Comparison of ENCODE assay signal across 10 cellular contexts in the genomic region with DNA sequence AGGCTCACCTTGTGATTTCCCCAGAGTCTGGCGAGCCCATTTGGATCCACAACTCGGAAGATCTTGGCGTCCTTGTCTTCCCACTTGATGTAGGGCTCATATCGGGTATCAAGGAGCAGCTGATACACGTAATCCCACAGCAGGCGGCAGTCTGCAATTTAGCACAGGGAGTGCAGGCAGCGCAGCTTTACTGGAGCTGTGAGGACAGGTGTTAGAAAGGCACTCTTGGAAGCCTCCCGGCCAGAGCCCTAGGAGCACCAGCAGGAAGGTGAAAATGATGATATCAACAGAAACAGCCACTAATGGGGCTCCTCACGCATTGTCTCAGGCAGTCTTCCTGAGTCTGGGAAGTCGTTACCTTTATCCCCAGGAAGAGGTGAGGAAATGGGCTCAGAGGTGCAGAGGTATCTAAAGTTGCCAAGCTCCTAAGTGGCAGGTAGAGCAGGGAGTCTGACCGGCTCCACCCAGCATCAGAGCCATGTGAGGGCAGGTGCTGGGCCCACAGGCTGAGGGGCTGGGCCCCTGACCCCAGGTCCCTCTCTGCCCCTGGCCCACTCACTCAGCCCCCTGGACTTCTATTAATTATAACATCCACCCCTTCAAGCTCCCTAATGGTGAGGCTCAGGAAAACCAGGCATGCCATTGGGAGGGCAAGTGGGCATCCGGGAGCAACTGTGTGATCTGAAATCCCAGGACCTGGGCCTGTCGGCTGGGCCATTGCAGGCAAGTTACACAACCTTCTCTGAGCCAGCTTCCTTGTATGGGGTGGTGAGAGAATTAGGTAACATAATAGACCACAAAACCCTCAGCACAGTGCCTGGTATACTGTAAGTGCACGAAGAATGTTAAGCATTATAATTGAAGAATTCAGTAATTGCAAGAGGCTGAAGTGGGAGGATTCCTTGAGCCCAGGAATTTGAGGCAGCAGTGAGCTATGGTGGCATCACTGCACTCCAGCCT. TPM values are rescaled to one million over a fixed set of nuclear protein-coding genes. Genes with fewer than 3 reads are reported as not detected.
DNase-seq lines count a peak whose midpoint lies in the region; ATAC-seq and TF ChIP-seq lines count a peak whose summit lies in the region.
"Had no signal": no experiment of that assay in that cellular context is flagged by ENCODE, and none has a peak within 500 bp of the region (broad histone marks: within the 10 kb centered on the region; RNA-seq: fewer than 3 reads in every experiment).

No MANE protein-coding gene starts in this region.

- TF ChIP-seq CTCF in mammary epithelial cell (conservative IDR thresholded peaks at IDR 0.05 in 1 of 2, IDR thresholded peaks at IDR 0.05 in 1 of 2; ENCODE audit: extremely low read depth in 1 of 2, insufficient read depth in 1 of 2, low read depth in 1 of 2, low read length in 2 of 2) (no peak), osteoblast (IDR thresholded peaks at IDR 0.05; ENCODE audit: extremely low read depth, low read depth, low read length) (no peak), left ventricle myocardium inferior (IDR thresholded peaks at IDR 0.05; ENCODE audit: borderline replicate concordance) (no peak)

- H3K9ac ChIP-seq in mammary epithelial cell (ENCODE audit: insufficient read depth, low read length): no peak overlapping the region

- H2AFZ ChIP-seq in mammary epithelial cell (ENCODE audit: low read depth, low read length): no peak overlapping the region
- no peak overlapping the region for H2AFZ ChIP-seq in osteoblast (ENCODE audit: low read length)

- no peaks in the 10 kb centered on the region for H3K36me3 ChIP-seq in mammary epithelial cell (ENCODE audit: insufficient read depth, low read length)
- H3K36me3 ChIP-seq in osteoblast (ENCODE audit: insufficient read depth, low read length): no peaks in the 10 kb centered on the region
- no peaks in the 10 kb centered on the region for H3K36me3 ChIP-seq in left ventricle myocardium inferior
- H3K36me3 ChIP-seq: thoracic aorta had no signal

- intact Hi-C loops in mammary epithelial cell (cut with micrococcal nuclease) (no loop called here), left ventricle myocardium inferior (cut with micrococcal nuclease) (no loop called here)

- H3K9me3 ChIP-seq in mammary epithelial cell (replicated peaks; ENCODE audit: insufficient read depth, low read length): no peaks in the 10 kb centered on the region
- no peaks in the 10 kb centered on the region for H3K9me3 ChIP-seq in osteoblast (ENCODE audit: low read depth, low read length)
- H3K9me3 ChIP-seq in left ventricle myocardium inferior (replicated peaks): no peaks in the 10 kb centered on the region
- H3K9me3 ChIP-seq: thoracic aorta had no signal

- peak; percentile 17 for DNase-seq in GOT3 (lab: John Stamatoyannopoulos, UW)
- peak; percentile 83 for DNase-seq in NCI-H2196 (lab: John Stamatoyannopoulos, UW; ENCODE audit: unreplicated experiment)
- peak; percentile 82 for DNase-seq in mammary epithelial cell
- peak; percentile 98 for DNase-seq in osteoblast (ENCODE audit: insufficient read length, low spot score, missing footprints)
- no peak for DNase-seq in left ventricle myocardium inferior
- no peak for DNase-seq in stimulated activated CD4-positive, alpha-beta T cell treated with anti-CD3 and anti-CD28 coated beads, Interleukin-2, amount 100 ng/mL, for 48 hours

- no peaks in the 10 kb centered on the region for H3K79me2 ChIP-seq in mammary epithelial cell (ENCODE audit: insufficient read depth, low read length)
- no peaks in the 10 kb centered on the region for H3K79me2 ChIP-seq in osteoblast (ENCODE audit: insufficient read depth, low read length)

- BruUV-seq in mammary epithelial cell (replicated peaks; lab: Mats Ljungman, UMichigan): no TSS peak

- CTCF ChIA-PET in mammary epithelial cell (lab: Charles Lee; ENCODE audit: low non-redundant PET): interaction anchor here (0.6 to 0.7 kb wide), 2 partner anchors 18 to 106 kb away, joined by 5 to 7 read pairs; no protein-coding TSS in a partner anchor

- dilution Hi-C loops in mammary epithelial cell (cut with HindIII; ENCODE audit: low sequenced_read_pairs): loop anchor here (5.0 kb wide), 2 partner anchors 37 to 67 kb away; no protein-coding TSS in a partner anchor

- H3K4me3 ChIP-seq in mammary epithelial cell (replicated peaks in 1 of 3; ENCODE audit: insufficient read depth in 1 of 3, low read depth in 2 of 3, low read length in 3 of 3) (no peak overlapping the region), osteoblast (ENCODE audit: insufficient read depth, low read length) (no peak overlapping the region), left ventricle myocardium inferior (no peak overlapping the region)
- H3K4me3 ChIP-seq: SK-N-MC, thoracic aorta had no signal

- H3K4me1 ChIP-seq in mammary epithelial cell (ENCODE audit: insufficient read depth, low read length): peaks cover 14% of the 10 kb centered on the region
- H3K4me1 ChIP-seq in osteoblast (ENCODE audit: insufficient read depth, low read length): peaks cover 28% of the 10 kb centered on the region
- H3K4me1 ChIP-seq in left ventricle myocardium inferior: no peaks in the 10 kb centered on the region

- H4K20me1 ChIP-seq in mammary epithelial cell (ENCODE audit: insufficient read depth, low read length) (no peaks in the 10 kb centered on the region), osteoblast (ENCODE audit: insufficient read depth, low read length) (no peaks in the 10 kb centered on the region)

- ATAC-seq in GM18502 (IDR thresholded peaks at IDR 0.05; ENCODE audit: poor library complexity, unreplicated experiment) (no peak), GM18517 (IDR thresholded peaks at IDR 0.05; ENCODE audit: unreplicated experiment) (no peak)

- 79% methylated on average over 13 of the region's 14 CpGs for WGBS in mammary epithelial cell (ENCODE audit: low coverage, missing lambda C conversion rate)

- H3K27me3 ChIP-seq in mammary epithelial cell (ENCODE audit: insufficient read depth, low read length) (no peaks in the 10 kb centered on the region), osteoblast (ENCODE audit: insufficient read depth, low read length) (peaks cover 3% of the 10 kb centered on the region), left ventricle myocardium inferior (ENCODE audit: low read depth) (peaks cover 31% of the 10 kb centered on the region)

- in situ Hi-C loops in mammary epithelial cell (cut with MboI; ENCODE audit: low sequenced_read_pairs in 2 of 2): no loop called here

- no peak overlapping the region for H3K4me2 ChIP-seq in mammary epithelial cell (ENCODE audit: insufficient read depth, low read depth, low read length)
- peak overlapping the region; percentile 12 for H3K4me2 ChIP-seq in osteoblast (ENCODE audit: insufficient read depth, low read length)

- no peak overlapping the region for H3K27ac ChIP-seq in mammary epithelial cell (ENCODE audit: insufficient read depth, low read depth, low read length)
- H3K27ac ChIP-seq in osteoblast (ENCODE audit: low read depth, low read length): peak overlapping the region; percentile 75
- no peak overlapping the region for H3K27ac ChIP-seq in left ventricle myocardium inferior (replicated peaks)
- H3K27ac ChIP-seq: SK-N-MC, thoracic aorta had no signal

RNA-seq across cellular contexts. Expression of a gene that starts 18.3 kb away (rescaled TPM):
- total RNA-seq in mammary epithelial cell (1 to 10 TPM in 1 of 2 donors, under 1 TPM in 1; 0.64 to 1.0 TPM), osteoblast (3.3 and 3.5 TPM in 2 replicates), left ventricle myocardium inferior (not detected)
- polyA plus RNA-seq in mammary epithelial cell: 0.78 TPM
- polyA minus RNA-seq in mammary epithelial cell: not detected

RNA-seq across cellular contexts. Expression of a gene that starts 32.5 kb away (rescaled TPM):
- total RNA-seq in mammary epithelial cell: not detected
- not detected for polyA plus RNA-seq in mammary epithelial cell
- polyA minus RNA-seq in mammary epithelial cell: not detected
- not detected in 2 replicates for total RNA-seq in osteoblast
- total RNA-seq in left ventricle myocardium inferior: not detected
- total RNA-seq: thoracic aorta had no signal

Comparison
In these comparisons a context has a peak if more than half of its experiments do, and no peak if none do; other contexts are left out.
1. DNase-seq: peak in GOT3 (single experiment), NCI-H2196 (single experiment), mammary epithelial cell (single experiment) and osteoblast (single experiment); none in left ventricle myocardium inferior (single experiment) and stimulated activated CD4-positive, alpha-beta T cell treated with anti-CD3 and anti-CD28 coated beads, Interleukin-2, amount 100 ng/mL, for 48 hours (0 of 2).